11 cellular contexts compared by ENCODE assay signal in the genomic region with DNA sequence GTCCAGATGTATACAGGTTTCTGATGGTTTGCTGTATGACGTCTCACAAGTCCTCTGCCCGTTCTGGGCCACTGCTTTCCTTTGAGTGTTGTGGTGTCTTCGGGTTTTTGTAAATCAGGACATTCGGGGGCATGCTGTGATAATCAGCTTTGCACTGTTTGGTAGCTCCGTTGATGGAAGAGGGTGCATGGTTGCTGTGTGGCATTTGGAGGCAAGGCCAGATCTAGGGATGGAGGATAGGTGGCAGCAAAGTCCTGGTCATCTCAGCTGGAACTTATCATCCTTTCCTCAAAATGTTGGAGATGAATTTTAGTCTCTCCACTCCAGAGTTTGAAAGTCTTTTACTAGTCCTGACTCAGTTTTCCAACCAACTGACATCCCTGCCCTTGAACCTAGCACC.
A peak's percentile ranks its signal among the peaks of the same experiment; 100 is the strongest.
DNase-seq lines count a peak whose midpoint lies in the region; ATAC-seq, FAIRE-seq and TF ChIP-seq lines count a peak whose summit lies in the region.
"Had no signal": no experiment of that assay in that cellular context is flagged by ENCODE, and none has a peak within 500 bp of the region (broad histone marks: within the 10 kb centered on the region; RNA-seq: fewer than 3 reads in every experiment).

No MANE protein-coding gene starts in this region.

- TF ChIP-seq EP300 in GM12878 (IDR thresholded peaks at IDR 0.05; ENCODE audit: borderline replicate concordance in 1 of 2, control insufficient read depth in 1 of 2, low read depth in 2 of 2, low read length in 2 of 2) (no peak), neural cell (conservative IDR thresholded peaks at IDR 0.05; ENCODE audit: poor library complexity, severe bottlenecking) (no peak)

- H4K20me1 ChIP-seq in GM12878 (ENCODE audit: control insufficient read depth, insufficient read depth) (no peaks in the 10 kb centered on the region), neural cell (ENCODE audit: insufficient read depth) (no peaks in the 10 kb centered on the region)

- no peak overlapping the region for H3K4me2 ChIP-seq in GM12878 (ENCODE audit: control insufficient read depth, insufficient read depth)
- no peak overlapping the region for H3K4me2 ChIP-seq in neural cell (ENCODE audit: low read length)

- H3K79me2 ChIP-seq in GM12878 (ENCODE audit: control insufficient read depth, insufficient read depth, low read length) (no peaks in the 10 kb centered on the region), neural cell (replicated peaks; ENCODE audit: insufficient read depth, low read length) (no peaks in the 10 kb centered on the region)

- H3K4me3 ChIP-seq in GM12878 (no peak overlapping the region), neural cell (ENCODE audit: low read length) (no peak overlapping the region)
- H3K4me3 ChIP-seq: esophagus squamous epithelium had no signal

- H3K9me3 ChIP-seq in GM12878 (replicated peaks; ENCODE audit: control insufficient read depth, insufficient read depth, low read length) = no peaks in the 10 kb centered on the region
- no peaks in the 10 kb centered on the region for H3K9me3 ChIP-seq in neural cell (ENCODE audit: low read length)
- H3K9me3 ChIP-seq: esophagus squamous epithelium had no signal

- H3K36me3 ChIP-seq in GM12878 (ENCODE audit: control insufficient read depth in 2 of 2, insufficient read depth in 2 of 2, low read length in 1 of 2) (no peaks in the 10 kb centered on the region), neural cell (ENCODE audit: insufficient read depth, low read length) (no peaks in the 10 kb centered on the region)
- H3K36me3 ChIP-seq: esophagus squamous epithelium had no signal

- peak; percentile 42; the same call in 1 of the 3 replicates for ATAC-seq in GM12878
- ATAC-seq in HG03571 (IDR thresholded peaks at IDR 0.05; ENCODE audit: unreplicated experiment) = no peak
- ATAC-seq: activated naive CD8-positive, alpha-beta T cell treated with anti-CD3 and anti-CD28 coated beads, Interleukin-2, amount 50 U/mL, for 24 hours had no signal

- CTCF ChIA-PET in GM12878 (lab: Yijun Ruan, JAX) = interaction anchor here (1.2 to 1.7 kb wide), 4 partner anchors 12 to 345 kb away, joined by 3 to 12 read pairs (median 4); no protein-coding TSS in a partner anchor

- no peak for FAIRE-seq in GM12878 (lab: Jason Lieb, UNC)

- SMC1A ChIA-PET in GM12878 (lab: Charles Lee; ENCODE audit: uncharacterized antibody, unreplicated experiment) = interaction anchor here (0.9 to 2.6 kb wide), 7 partner anchors 8 to 757 kb away, joined by 3 to 9 read pairs (median 4); no protein-coding TSS in a partner anchor

- intact Hi-C loops in GM12878 (cut with micrococcal nuclease; ENCODE audit: unreplicated experiment) = loop anchor here (10.0 kb wide), 1 partner anchor 270 kb away; no protein-coding TSS in a partner anchor

- POLR2A ChIA-PET in GM12878 (lab: Charles Lee) = no interaction called here

- H2AFZ ChIP-seq in GM12878 (ENCODE audit: control insufficient read depth, low read depth, low read length) (no peak overlapping the region), neural cell (ENCODE audit: low read depth, low read length) (no peak overlapping the region)

- BruUV-seq in GM12878 (replicated peaks; lab: Mats Ljungman, UMichigan) = no TSS peak

- H3K27ac ChIP-seq in GM12878 (ENCODE audit: control insufficient read depth, insufficient read depth) = no peak overlapping the region
- H3K27ac ChIP-seq in neural cell (ENCODE audit: low read length) = no peak overlapping the region
- H3K27ac ChIP-seq: esophagus squamous epithelium had no signal

- TF ChIP-seq POLR2A in GM12878 (IDR thresholded peaks at IDR 0.05; ENCODE audit: low read depth, low read length) = no peak

- RAD21 ChIA-PET in GM12878 (lab: Charles Lee; ENCODE audit: unreplicated experiment) = interaction anchor here (1.0 to 1.1 kb wide), 2 partner anchors 272 to 273 kb away, joined by 3 to 5 read pairs; no protein-coding TSS in a partner anchor

- H3K27me3 ChIP-seq in GM12878 (replicated peaks in 1 of 2; ENCODE audit: control insufficient read depth in 2 of 2, insufficient read depth in 2 of 2, low read length in 1 of 2) (no peaks in the 10 kb centered on the region; a peak in 1 of 4 replicates), neural cell (ENCODE audit: insufficient read depth, low read depth, low read length) (no peaks in the 10 kb centered on the region)
- H3K27me3 ChIP-seq: esophagus squamous epithelium had no signal

- H3K9ac ChIP-seq in GM12878 (ENCODE audit: control insufficient read depth, insufficient read depth, low read length) (no peak overlapping the region), neural cell (ENCODE audit: low read length) (no peak overlapping the region)

- in situ Hi-C loops in GM12878 (cut with MboI) = no loop called here

- 0% methylated on average over 5 of the region's 5 CpGs for WGBS in GM12878 (ENCODE audit: insufficient coverage, insufficient replicate concordance, low lambda C conversion rate, missing lambda C conversion rate)

- no peaks in the 10 kb centered on the region for H3F3A ChIP-seq in neural cell (ENCODE audit: insufficient read depth, low read length, poor library complexity, severe bottlenecking)

- H3K4me1 ChIP-seq in GM12878 (ENCODE audit: control insufficient read depth, insufficient read depth, low read length) = no peaks in the 10 kb centered on the region
- H3K4me1 ChIP-seq: esophagus squamous epithelium had no signal

- TF ChIP-seq RAD21 in GM12878 (IDR thresholded peaks at IDR 0.05; ENCODE audit: insufficient read depth, low read depth, low read length) (peak; percentile 37; the same call in 1 of the 2 replicates), neural cell (conservative IDR thresholded peaks at IDR 0.05) (peak; percentile 26)

- H3K9me2 ChIP-seq in neural cell (ENCODE audit: insufficient read depth, low read length) = no peaks in the 10 kb centered on the region

- DNase-seq in EH (ENCODE audit: low read depth) (peak; percentile 6), HT-29 (ENCODE audit: low spot score) (peak; percentile 23), GM12878 (ENCODE audit: low read depth, low spot score) (no peak), SK-N-DZ (ENCODE audit: low spot score) (no peak), NCI-H2227 treated with DMSO at 0.1 percent for 48 hours (lab: John Stamatoyannopoulos, UW) (no peak)
- DNase-seq: activated CD4-positive, CD25-positive, alpha-beta regulatory T cell; activated naive CD8-positive, alpha-beta T cell treated with anti-CD3 and anti-CD28 coated beads, Interleukin-2, amount 50 U/mL, for 24 hours; esophagus squamous epithelium; NCI-H226 had no signal

- TF ChIP-seq CTCF in GM12878 (IDR thresholded peaks at IDR 0.05 in 2 of 3, conservative IDR thresholded peaks at IDR 0.05 in 1 of 3; ENCODE audit: control insufficient read depth in 2 of 3, extremely low read depth in 1 of 3, insufficient read depth in 1 of 3, low read depth in 3 of 3, low read length in 3 of 3) (peak; percentile 10 to 44 (median 31); a peak in 3 of 6 replicates), neural cell (IDR thresholded peaks at IDR 0.05; ENCODE audit: poor library complexity, severe bottlenecking) (no peak)

TF ChIP-seq in GM12878, 131 proteins besides CTCF, POLR2A, EP300 and RAD21 (continues in another document):
- TF ChIP-seq HDGF (IDR thresholded peaks at IDR 0.05) = no peak
- no peak for TF ChIP-seq MYB (IDR thresholded peaks at IDR 0.05; ENCODE audit: borderline replicate concordance, low read depth, low read length)
- TF ChIP-seq, protein P1, sequence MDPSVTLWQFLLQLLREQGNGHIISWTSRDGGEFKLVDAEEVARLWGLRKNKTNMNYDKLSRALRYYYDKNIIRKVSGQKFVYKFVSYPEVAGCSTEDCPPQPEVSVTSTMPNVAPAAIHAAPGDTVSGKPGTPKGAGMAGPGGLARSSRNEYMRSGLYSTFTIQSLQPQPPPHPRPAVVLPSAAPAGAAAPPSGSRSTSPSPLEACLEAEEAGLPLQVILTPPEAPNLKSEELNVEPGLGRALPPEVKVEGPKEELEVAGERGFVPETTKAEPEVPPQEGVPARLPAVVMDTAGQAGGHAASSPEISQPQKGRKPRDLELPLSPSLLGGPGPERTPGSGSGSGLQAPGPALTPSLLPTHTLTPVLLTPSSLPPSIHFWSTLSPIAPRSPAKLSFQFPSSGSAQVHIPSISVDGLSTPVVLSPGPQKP (IDR thresholded peaks at IDR 0.05; ENCODE audit: low read depth, low read length) = no peak
- TF ChIP-seq CBX3 (IDR thresholded peaks at IDR 0.05; ENCODE audit: borderline replicate concordance, low read depth) = no peak

TF ChIP-seq in neural cell, 6 proteins besides CTCF, POLR2A, EP300 and RAD21:
- TF ChIP-seq, protein P2, sequence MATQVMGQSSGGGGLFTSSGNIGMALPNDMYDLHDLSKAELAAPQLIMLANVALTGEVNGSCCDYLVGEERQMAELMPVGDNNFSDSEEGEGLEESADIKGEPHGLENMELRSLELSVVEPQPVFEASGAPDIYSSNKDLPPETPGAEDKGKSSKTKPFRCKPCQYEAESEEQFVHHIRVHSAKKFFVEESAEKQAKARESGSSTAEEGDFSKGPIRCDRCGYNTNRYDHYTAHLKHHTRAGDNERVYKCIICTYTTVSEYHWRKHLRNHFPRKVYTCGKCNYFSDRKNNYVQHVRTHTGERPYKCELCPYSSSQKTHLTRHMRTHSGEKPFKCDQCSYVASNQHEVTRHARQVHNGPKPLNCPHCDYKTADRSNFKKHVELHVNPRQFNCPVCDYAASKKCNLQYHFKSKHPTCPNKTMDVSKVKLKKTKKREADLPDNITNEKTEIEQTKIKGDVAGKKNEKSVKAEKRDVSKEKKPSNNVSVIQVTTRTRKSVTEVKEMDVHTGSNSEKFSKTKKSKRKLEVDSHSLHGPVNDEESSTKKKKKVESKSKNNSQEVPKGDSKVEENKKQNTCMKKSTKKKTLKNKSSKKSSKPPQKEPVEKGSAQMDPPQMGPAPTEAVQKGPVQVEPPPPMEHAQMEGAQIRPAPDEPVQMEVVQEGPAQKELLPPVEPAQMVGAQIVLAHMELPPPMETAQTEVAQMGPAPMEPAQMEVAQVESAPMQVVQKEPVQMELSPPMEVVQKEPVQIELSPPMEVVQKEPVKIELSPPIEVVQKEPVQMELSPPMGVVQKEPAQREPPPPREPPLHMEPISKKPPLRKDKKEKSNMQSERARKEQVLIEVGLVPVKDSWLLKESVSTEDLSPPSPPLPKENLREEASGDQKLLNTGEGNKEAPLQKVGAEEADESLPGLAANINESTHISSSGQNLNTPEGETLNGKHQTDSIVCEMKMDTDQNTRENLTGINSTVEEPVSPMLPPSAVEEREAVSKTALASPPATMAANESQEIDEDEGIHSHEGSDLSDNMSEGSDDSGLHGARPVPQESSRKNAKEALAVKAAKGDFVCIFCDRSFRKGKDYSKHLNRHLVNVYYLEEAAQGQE (IDR thresholded peaks at IDR 0.05; ENCODE audit: borderline replicate concordance) = no peak
- TF ChIP-seq EZH2 (IDR thresholded peaks at IDR 0.05; ENCODE audit: borderline replicate concordance, insufficient read depth, low read length, poor library complexity, severe bottlenecking) = no peak
- no peak for TF ChIP-seq TAF1 (IDR thresholded peaks at IDR 0.05; ENCODE audit: low read depth)
- TF ChIP-seq SMC3 (conservative IDR thresholded peaks at IDR 0.05; ENCODE audit: poor library complexity) = peak; percentile 16
- no peak for TF ChIP-seq MXI1 (conservative IDR thresholded peaks at IDR 0.05; ENCODE audit: poor library complexity, severe bottlenecking)
- TF ChIP-seq POLR2AphosphoS5 (IDR thresholded peaks at IDR 0.05) = no peak
TF ChIP-seq in neural cell: peak in this region for 1.

Comparison
In these comparisons a context has a peak if more than half of its experiments do, and no peak if none do; other contexts are left out.
1. DNase-seq: peak in EH (single experiment) and HT-29 (single experiment); none in GM12878 (single experiment), SK-N-DZ (single experiment) and NCI-H2227 treated with DMSO at 0.1 percent for 48 hours (single experiment).